ENCODE assay signal across 11 cellular contexts in the genomic region with DNA sequence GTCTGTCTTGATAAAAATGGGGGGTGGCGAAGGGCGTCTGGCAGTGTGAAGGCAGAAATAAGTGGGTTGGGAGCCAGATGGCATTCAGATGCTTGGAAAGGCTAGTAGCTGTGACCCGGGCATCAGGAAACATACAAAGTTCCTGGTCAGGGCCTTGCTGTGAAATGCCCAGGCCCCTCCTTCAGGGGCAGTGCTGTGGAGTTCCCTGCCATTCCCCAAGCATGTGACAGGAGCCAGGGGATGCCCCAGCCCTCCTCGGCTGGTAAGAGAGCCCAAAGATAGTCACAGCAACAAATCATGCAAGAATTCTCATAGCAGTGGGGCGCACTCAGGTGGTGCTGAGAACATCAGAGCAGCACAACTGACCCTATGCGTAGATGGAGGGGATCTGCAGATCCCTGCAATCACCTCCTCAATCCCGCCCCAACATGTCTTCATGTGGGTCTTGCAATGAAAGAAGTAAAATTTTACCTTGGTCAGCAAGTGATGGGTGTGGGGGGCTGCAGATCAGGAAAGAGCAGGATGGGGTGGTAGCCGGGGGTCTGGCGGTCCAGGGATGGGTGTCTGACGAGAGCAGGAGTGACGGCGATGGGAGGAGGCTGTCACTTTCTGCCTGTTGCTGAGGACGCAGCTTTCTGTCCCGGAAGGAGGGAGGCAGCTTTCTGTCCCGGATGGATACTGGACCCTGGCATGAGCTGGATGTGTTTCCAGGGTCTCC. TPM values are rescaled to one million over a fixed set of nuclear protein-coding genes. Genes with fewer than 3 reads are reported as not detected.
"Had no signal": no experiment of that assay in that cellular context is flagged by ENCODE, and none has a peak within 500 bp of the region (broad histone marks: within the 10 kb centered on the region; RNA-seq: fewer than 3 reads in every experiment).

No MANE protein-coding gene starts in this region.

- H3K27ac ChIP-seq: pancreas, stomach, testis had no signal

- DNase-seq: activated CD4-positive, alpha-beta T cell treated with anti-CD3 and anti-CD28 coated beads, Interleukin-2, amount 50 U/mL, for 48 hours; activated CD4-positive, CD25-positive, alpha-beta regulatory T cell treated with anti-CD3 and anti-CD28 coated beads, Interleukin-2, amount 50 U/mL, for 72 hours; activated naive CD4-positive, alpha-beta T cell treated with anti-CD3 and anti-CD28 coated beads for 36 hours; dermis blood vessel endothelial cell; erythroblast; hippocampal formation; stimulated activated CD4-positive, alpha-beta T cell treated with anti-CD3 and anti-CD28 coated beads, Interleukin-12 subunit alpha, Interleukin-12 subunit beta, amount 100 ng/mL, for 4 hours; stimulated activated CD4-positive, alpha-beta T cell treated with anti-CD3 and anti-CD28 coated beads, Interleukin-2, amount 100 ng/mL, for 24 hours; testis had no signal

- H3K4me3 ChIP-seq: pancreas, stomach, testis had no signal

- H3K9me3 ChIP-seq: pancreas, testis had no signal

- H3K36me3 ChIP-seq: pancreas, stomach had no signal

- H3K27me3 ChIP-seq: pancreas, stomach, testis had no signal

- H3K4me1 ChIP-seq: testis had no signal

RNA-seq across cellular contexts. Expression of gene SLC22A1, which starts 39.5 kb away (rescaled TPM):
- total RNA-seq: activated naive CD4-positive, alpha-beta T cell treated with anti-CD3 and anti-CD28 coated beads for 36 hours had no signal
